22 cellular contexts compared by ENCODE assay signal in the genomic region with DNA sequence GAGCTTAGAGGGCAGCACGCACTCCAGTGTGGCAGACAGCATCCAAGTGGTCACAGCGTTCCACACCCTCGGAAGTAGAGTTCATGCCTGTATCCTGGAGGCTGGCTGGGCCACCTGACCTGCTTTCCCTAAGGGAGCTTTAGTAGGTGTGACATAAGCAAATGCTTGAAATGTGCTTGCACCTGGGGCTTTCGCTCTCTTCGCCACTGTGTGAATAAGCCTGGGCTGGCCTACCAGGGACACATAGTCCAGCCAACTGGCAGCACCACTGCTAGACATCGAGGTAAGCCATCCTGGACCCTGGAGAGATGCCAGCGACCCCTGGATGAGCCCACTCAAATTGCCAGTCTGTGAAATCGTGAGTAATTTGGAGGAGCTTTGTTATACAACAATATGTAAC. TPM values are rescaled to one million over a fixed set of nuclear protein-coding genes. Genes with fewer than 3 reads are reported as not detected.
DNase-seq lines count a peak whose midpoint lies in the region; ATAC-seq and TF ChIP-seq lines count a peak whose summit lies in the region.
"Had no signal": no experiment of that assay in that cellular context is flagged by ENCODE, and none has a peak within 500 bp of the region (broad histone marks: within the 10 kb centered on the region; RNA-seq: fewer than 3 reads in every experiment).

No MANE protein-coding gene starts in this region.

- H3K9me3 ChIP-seq in tibial artery (peaks cover 0 to 10% (median 6%) of the 10 kb centered on the region in 3 donors), adrenal gland (replicated peaks in 1 of 3) (no peaks in the 10 kb centered on the region)

- H3K36me3 ChIP-seq in tibial artery = no peaks in the 10 kb centered on the region
- H3K36me3 ChIP-seq in adrenal gland (replicated peaks in 1 of 2) = no peaks in the 10 kb centered on the region

- CTCF ChIA-PET in RWPE1 (lab: Yijun Ruan, JAX) = interaction anchor here (0.9 kb wide), 1 partner anchor 10 kb away, joined by 3 read pairs; no protein-coding TSS in a partner anchor

- peak; percentile 62 for DNase-seq in cardiac septum (ENCODE audit: low spot score)
- DNase-seq in left cardiac atrium = no peak
- peak; percentile 52 for DNase-seq in chondrocyte (ENCODE audit: low spot score)
- peak; percentile 50 for DNase-seq in posterior vena cava (ENCODE audit: low spot score)
- peak; percentile 17 to 24 for DNase-seq in tibial artery
- no peak for DNase-seq in RWPE1 (ENCODE audit: low spot score)
- no peak for DNase-seq in adrenal gland
- DNase-seq: 8988T; ACHN; AML-193; C1 segment of cervical spinal cord; Calu3; CD4-positive, alpha-beta memory T cell; COR-L47; DMS53; DND-41; GM23248; H7; HCEC 1CT had no signal

- no peak overlapping the region for H3K4me3 ChIP-seq in tibial artery
- no peak overlapping the region for H3K4me3 ChIP-seq in adrenal gland
- H3K4me3 ChIP-seq: A549, GM23248 had no signal

- H3K9me3 Mint-ChIP-seq in chondrocyte (ENCODE audit: low read depth) = peaks cover 15% of the 10 kb centered on the region

- H3K4me1 ChIP-seq in tibial artery (no peaks in the 10 kb centered on the region), adrenal gland (replicated peaks in 1 of 2) (no peaks in the 10 kb centered on the region)
- H3K4me1 ChIP-seq: A549 had no signal

- H3K27ac ChIP-seq in tibial artery = no peak overlapping the region
- no peak overlapping the region for H3K27ac ChIP-seq in RWPE1
- no peak overlapping the region for H3K27ac ChIP-seq in adrenal gland
- H3K27ac ChIP-seq: A549, GM23248 had no signal

- peaks cover 14% of the 10 kb centered on the region for H3K27me3 Mint-ChIP-seq in chondrocyte (ENCODE audit: low read depth)

- POLR2A ChIA-PET in RWPE1 (lab: Yijun Ruan, JAX; ENCODE audit: low non-redundant PET) = no interaction called here

- ATAC-seq in left cardiac atrium (no peak), HG03280 (IDR thresholded peaks at IDR 0.05; ENCODE audit: unreplicated experiment) (no peak)
- ATAC-seq: A549 had no signal

- peaks cover 1% of the 10 kb centered on the region for H3K36me3 Mint-ChIP-seq in chondrocyte (ENCODE audit: low read depth)
- H3K36me3 Mint-ChIP-seq: CD4-positive, alpha-beta memory T cell had no signal

- no peak overlapping the region for H3K27ac Mint-ChIP-seq in chondrocyte (ENCODE audit: unreplicated experiment)
- H3K27ac Mint-ChIP-seq: CD4-positive, alpha-beta memory T cell had no signal

- no peak for TF ChIP-seq POLR2A in adrenal gland (IDR thresholded peaks at IDR 0.05)

- no peak overlapping the region for H3K4me3 Mint-ChIP-seq in chondrocyte (ENCODE audit: unreplicated experiment)
- H3K4me3 Mint-ChIP-seq: CD4-positive, alpha-beta memory T cell had no signal

- intact Hi-C loops in cardiac septum (cut with DNase I) = no loop called here
- intact Hi-C loops in left cardiac atrium (cut with DNase I) = no loop called here
- intact Hi-C loops in posterior vena cava (cut with DNase I) = no loop called here
- intact Hi-C loops in tibial artery (cut with DNase I; ENCODE audit: low total_unique reads) = no loop called here
- intact Hi-C loops in adrenal gland (cut with DNase I) = no loop called here

- no peaks in the 10 kb centered on the region for H3K27me3 ChIP-seq in tibial artery
- H3K27me3 ChIP-seq in adrenal gland = no peaks in the 10 kb centered on the region

- no peaks in the 10 kb centered on the region for H3K4me1 Mint-ChIP-seq in chondrocyte (ENCODE audit: low read depth)
- H3K4me1 Mint-ChIP-seq: CD4-positive, alpha-beta memory T cell had no signal

- 56 to 77% (median 72%) methylated on average over 8 of the region's 8 CpGs for WGBS in adrenal gland, 4 donors

- TF ChIP-seq CTCF in chondrocyte (IDR thresholded peaks at IDR 0.05) (no peak), tibial artery (IDR thresholded peaks at IDR 0.05) (no peak), RWPE1 (conservative IDR thresholded peaks at IDR 0.05; ENCODE audit: low read depth) (no peak), adrenal gland (IDR thresholded peaks at IDR 0.05) (no peak)

RNA-seq across cellular contexts. Expression of gene IRX4, which starts 24.9 kb away (rescaled TPM):
- total RNA-seq in cardiac septum = 12.1 TPM
- under 1 TPM; 0.18 to 0.50 TPM for total RNA-seq in left cardiac atrium
- total RNA-seq in chondrocyte = not detected in 3 replicates
- not detected for total RNA-seq in posterior vena cava
- total RNA-seq in adrenal gland = not detected
- under 1 TPM in 1 of 3 donors, not detected in 2; 0.03 TPM for polyA plus RNA-seq in adrenal gland
- total RNA-seq: Calu3; CD4-positive, alpha-beta memory T cell; GM23248 had no signal
- polyA plus RNA-seq: BJ; CD4-positive, alpha-beta memory T cell; GM23248 had no signal

Comparison
In these comparisons a context has a peak if more than half of its experiments do, and no peak if none do; other contexts are left out.
1. DNase-seq: peak in cardiac septum (single experiment), chondrocyte (single experiment), posterior vena cava (single experiment) and tibial artery (2 of 2); none in left cardiac atrium (single experiment), RWPE1 (single experiment) and adrenal gland (0 of 7).